ENCODE assay signal across 9 cellular contexts in the genomic region with DNA sequence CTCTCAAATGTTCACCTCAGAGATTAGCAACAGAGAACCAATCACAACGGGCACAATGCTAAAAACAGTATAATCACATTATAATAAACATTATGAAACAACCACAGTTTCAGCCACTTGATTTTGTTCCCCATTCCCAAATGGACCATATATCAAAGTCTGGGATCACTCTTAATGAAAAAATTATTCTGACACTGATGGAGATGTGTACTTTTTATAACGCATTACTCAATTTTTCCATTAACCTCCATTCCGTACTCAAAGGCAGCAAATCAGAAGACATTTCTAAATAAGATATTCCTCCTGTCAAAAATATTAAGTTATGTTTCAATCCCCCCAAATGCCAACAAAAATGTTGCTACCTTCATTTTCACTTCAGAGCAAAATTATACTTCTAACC. TPM values are rescaled to one million over a fixed set of nuclear protein-coding genes. Genes with fewer than 3 reads are reported as not detected.
A peak's percentile ranks its signal among the peaks of the same experiment; 100 is the strongest.
DNase-seq lines count a peak whose midpoint lies in the region; ATAC-seq and TF ChIP-seq lines count a peak whose summit lies in the region.
"Had no signal": no experiment of that assay in that cellular context is flagged by ENCODE, and none has a peak within 500 bp of the region (broad histone marks: within the 10 kb centered on the region; RNA-seq: fewer than 3 reads in every experiment).

No MANE protein-coding gene starts in this region.

- H4K20me1 ChIP-seq in fibroblast of lung (ENCODE audit: control insufficient read depth, extremely low read depth, insufficient read depth, low read length) (peaks cover 31% of the 10 kb centered on the region), smooth muscle cell (ENCODE audit: low read depth) (peaks cover 72% of the 10 kb centered on the region)

- H3K36me3 Mint-ChIP-seq in T-helper 2 cell treated with Interferon-gamma antibody and Interleukin-4, amounts not matched to agents 5 μg/mL and 100 μg/mL, for 36 hours (ENCODE audit: low read depth): peaks cover 39% of the 10 kb centered on the region

- no peak for DNase-seq in T-helper 2 cell treated with Interferon-gamma antibody and Interleukin-4, amounts not matched to agents 5 μg/mL and 100 μg/mL, for 36 hours (ENCODE audit: low spot score)
- DNase-seq in T-helper 2 cell (no peak), fibroblast of lung (ENCODE audit: low read depth in 2 of 2) (no peak), smooth muscle cell (lab: John Stamatoyannopoulos, UW; ENCODE audit: unreplicated experiment) (no peak), cerebellar nuclear complex (lab: John Stamatoyannopoulos, UW) (no peak), NCI-H146 (lab: John Stamatoyannopoulos, UW) (no peak)
- DNase-seq: body of pancreas had no signal

- H3K9me3 Mint-ChIP-seq in T-helper 2 cell treated with Interferon-gamma antibody and Interleukin-4, amounts not matched to agents 5 μg/mL and 100 μg/mL, for 36 hours: no peaks in the 10 kb centered on the region

- TF ChIP-seq POLR2A in gastroesophageal sphincter (IDR thresholded peaks at IDR 0.05): no peak

- H3K4me3 Mint-ChIP-seq in T-helper 2 cell treated with Interferon-gamma antibody and Interleukin-4, amounts not matched to agents 5 μg/mL and 100 μg/mL, for 36 hours: peak overlapping the region; percentile 94

- peaks cover 77% of the 10 kb centered on the region for H3K79me2 ChIP-seq in fibroblast of lung (ENCODE audit: control insufficient read depth, insufficient read depth, low read length)
- H3K79me2 ChIP-seq in smooth muscle cell (ENCODE audit: low read depth): peaks cover 78% of the 10 kb centered on the region

- H3K9me3 ChIP-seq in fibroblast of lung (ENCODE audit: control insufficient read depth, insufficient read depth, low read depth, low read length): no peaks in the 10 kb centered on the region
- no peaks in the 10 kb centered on the region for H3K9me3 ChIP-seq in smooth muscle cell (replicated peaks; ENCODE audit: low read depth)
- H3K9me3 ChIP-seq in gastroesophageal sphincter: no peaks in the 10 kb centered on the region
- H3K9me3 ChIP-seq: body of pancreas had no signal

- H3K4me3 ChIP-seq in WI38 (ENCODE audit: low read depth, low read length): peak overlapping the region; percentile 84
- H3K4me3 ChIP-seq in fibroblast of lung (replicated peaks in 1 of 4; ENCODE audit: control extremely low read depth in 1 of 4, insufficient read depth in 1 of 4, low read depth in 3 of 4, low read length in 4 of 4): peak overlapping the region; percentile 65 to 93 (median 86)
- peak overlapping the region; percentile 80 for H3K4me3 ChIP-seq in smooth muscle cell
- peak overlapping the region in 1 of 2 donors; percentile 81 for H3K4me3 ChIP-seq in gastroesophageal sphincter
- H3K4me3 ChIP-seq: body of pancreas had no signal

- WGBS in smooth muscle cell (ENCODE audit: low lambda C conversion rate): 75% methylated on average over 3 of the region's 3 CpGs
- WGBS in gastroesophageal sphincter (ENCODE audit: low coverage in 1 of 2), 2 donors: 23 to 25% methylated on average over 3 of the region's 3 CpGs

- peaks cover 55% of the 10 kb centered on the region for H3K4me1 Mint-ChIP-seq in T-helper 2 cell treated with Interferon-gamma antibody and Interleukin-4, amounts not matched to agents 5 μg/mL and 100 μg/mL, for 36 hours (ENCODE audit: low read depth)

- no peaks in the 10 kb centered on the region for H3K27me3 ChIP-seq in fibroblast of lung (ENCODE audit: control insufficient read depth, insufficient read depth, low read length)
- H3K27me3 ChIP-seq in smooth muscle cell (ENCODE audit: low read depth): no peaks in the 10 kb centered on the region
- H3K27me3 ChIP-seq in gastroesophageal sphincter: no peaks in the 10 kb centered on the region
- H3K27me3 ChIP-seq: body of pancreas had no signal

- H3K27me3 Mint-ChIP-seq in T-helper 2 cell treated with Interferon-gamma antibody and Interleukin-4, amounts not matched to agents 5 μg/mL and 100 μg/mL, for 36 hours (ENCODE audit: low read depth): no peaks in the 10 kb centered on the region

- H3K27ac ChIP-seq in fibroblast of lung (ENCODE audit: insufficient read depth, low read length): no peak overlapping the region
- peak overlapping the region; percentile 93 for H3K27ac ChIP-seq in smooth muscle cell (ENCODE audit: low read depth)
- H3K27ac ChIP-seq in gastroesophageal sphincter: peak overlapping the region in 2 of 4 donors; percentile 12 to 23

- H3K27ac Mint-ChIP-seq in T-helper 2 cell treated with Interferon-gamma antibody and Interleukin-4, amounts not matched to agents 5 μg/mL and 100 μg/mL, for 36 hours: peak overlapping the region; percentile 99

- H3K4me2 ChIP-seq in fibroblast of lung (ENCODE audit: extremely low read depth, insufficient read depth, low read length): peak overlapping the region; percentile 93
- peak overlapping the region; percentile 95 for H3K4me2 ChIP-seq in smooth muscle cell

- H3K4me1 ChIP-seq in fibroblast of lung (ENCODE audit: control insufficient read depth, extremely low read depth, insufficient read depth, low read length): peaks cover 9% of the 10 kb centered on the region
- peaks cover 38% of the 10 kb centered on the region for H3K4me1 ChIP-seq in smooth muscle cell (ENCODE audit: low read depth)
- H3K4me1 ChIP-seq in gastroesophageal sphincter: peaks cover 3 to 69% (median 22%) of the 10 kb centered on the region in 3 donors

- H3K36me3 ChIP-seq in fibroblast of lung (ENCODE audit: control insufficient read depth, insufficient read depth, low read length) (no peaks in the 10 kb centered on the region), smooth muscle cell (ENCODE audit: low read depth) (no peaks in the 10 kb centered on the region), gastroesophageal sphincter (no peaks in the 10 kb centered on the region)

- no peak overlapping the region for H2AFZ ChIP-seq in fibroblast of lung (ENCODE audit: low read length)
- no peak overlapping the region for H2AFZ ChIP-seq in smooth muscle cell (ENCODE audit: low read depth)

- no peak overlapping the region for H3K9ac ChIP-seq in fibroblast of lung (ENCODE audit: insufficient read depth, low read length)
- peak overlapping the region; percentile 97 for H3K9ac ChIP-seq in smooth muscle cell (ENCODE audit: low read depth)

- no peak for TF ChIP-seq EP300 in gastroesophageal sphincter (IDR thresholded peaks at IDR 0.05)

- TF ChIP-seq CTCF in WI38 (IDR thresholded peaks at IDR 0.05; ENCODE audit: low read depth, low read length) (no peak), fibroblast of lung (conservative IDR thresholded peaks at IDR 0.05 in 1 of 2, IDR thresholded peaks at IDR 0.05 in 1 of 2; ENCODE audit: low read depth in 1 of 2, low read length in 2 of 2) (no peak), smooth muscle cell (IDR thresholded peaks at IDR 0.05; ENCODE audit: borderline replicate concordance, insufficient read depth, poor library complexity, severe bottlenecking) (no peak), gastroesophageal sphincter (IDR thresholded peaks at IDR 0.05) (no peak)

- no peaks in the 10 kb centered on the region for H3F3A ChIP-seq in smooth muscle cell (ENCODE audit: low read depth)

- ATAC-seq in gastroesophageal sphincter: no peak
- ATAC-seq: body of pancreas had no signal

RNA-seq across cellular contexts. Expression of a gene that starts 2.8 kb away (rescaled TPM):
- total RNA-seq in fibroblast of lung: 88.8 and 101 TPM in 2 replicates
- polyA plus RNA-seq in fibroblast of lung: 128 and 146 TPM in 2 replicates
- polyA plus RNA-seq in fibroblast of lung (2012): 162 and 173 TPM in 2 replicates
- polyA minus RNA-seq in fibroblast of lung (ENCODE audit: low replicate concordance): 232 and 304 TPM in 2 replicates
- total RNA-seq in smooth muscle cell: 111 and 140 TPM in 2 replicates
- polyA plus RNA-seq in smooth muscle cell: 156 TPM in 2 replicates
- 100 to 1,000 TPM in 2 of 4 donors, 10 to 100 TPM in 2; 43.8 to 131 (median 95.2) TPM for total RNA-seq in gastroesophageal sphincter

RNA-seq across cellular contexts. Expression of a gene that starts 2.8 kb away (rescaled TPM):
- total RNA-seq in fibroblast of lung: 29.9 and 31.8 TPM in 2 replicates
- 109 and 126 TPM in 2 replicates for polyA plus RNA-seq in fibroblast of lung
- polyA plus RNA-seq in fibroblast of lung (2012): 49.7 and 52.6 TPM in 2 replicates
- polyA minus RNA-seq in fibroblast of lung (ENCODE audit: low replicate concordance): 51.6 and 109 TPM in 2 replicates
- total RNA-seq in smooth muscle cell: 34.0 and 44.2 TPM in 2 replicates
- polyA plus RNA-seq in smooth muscle cell: 11.5 and 14.5 TPM in 2 replicates
- 10 to 100 TPM; 18.9 to 36.3 (median 29.5) TPM for total RNA-seq in gastroesophageal sphincter

RNA-seq across cellular contexts. Expression of a gene that starts 37.2 kb away (rescaled TPM):
- 31.7 and 36.5 TPM in 2 replicates for total RNA-seq in fibroblast of lung
- 34.7 and 37.7 TPM in 2 replicates for polyA plus RNA-seq in fibroblast of lung
- 22.8 and 29.9 TPM in 2 replicates for polyA plus RNA-seq in fibroblast of lung (2012)
- polyA minus RNA-seq in fibroblast of lung (ENCODE audit: low replicate concordance): 23.9 and 33.3 TPM in 2 replicates
- total RNA-seq in smooth muscle cell: 25.3 and 40.1 TPM in 2 replicates
- 35.1 and 40.3 TPM in 2 replicates for polyA plus RNA-seq in smooth muscle cell
- total RNA-seq in gastroesophageal sphincter: 10 to 100 TPM; 16.8 to 40.0 (median 31.4) TPM

RNA-seq across cellular contexts. Expression of a gene that starts 37.3 kb away (rescaled TPM):
- total RNA-seq in fibroblast of lung (118 and 239 TPM in 2 replicates), smooth muscle cell (252 and 523 TPM in 2 replicates), gastroesophageal sphincter (100 to 1,000 TPM; 158 to 312 (median 228) TPM)
- polyA plus RNA-seq in fibroblast of lung (205 and 222 TPM in 2 replicates), smooth muscle cell (694 and 771 TPM in 2 replicates)
- 314 and 442 TPM in 2 replicates for polyA plus RNA-seq in fibroblast of lung (2012)
- 21.9 and 25.9 TPM in 2 replicates for polyA minus RNA-seq in fibroblast of lung (ENCODE audit: low replicate concordance)

RNA-seq across cellular contexts. Expression of a gene that starts 46.3 kb away (rescaled TPM):
- 6.6 and 8.5 TPM in 2 replicates for total RNA-seq in fibroblast of lung
- 2.6 and 4.3 TPM in 2 replicates for polyA plus RNA-seq in fibroblast of lung
- polyA plus RNA-seq in fibroblast of lung (2012): 2.7 and 7.9 TPM in 2 replicates
- 5.3 TPM in 1 of 2 replicates, not detected in the other for polyA minus RNA-seq in fibroblast of lung (ENCODE audit: low replicate concordance)
- 9.3 and 10.4 TPM in 2 replicates for total RNA-seq in smooth muscle cell
- polyA plus RNA-seq in smooth muscle cell: 27.6 and 35.4 TPM in 2 replicates
- total RNA-seq in gastroesophageal sphincter: 1 to 10 TPM in 3 of 4 donors, under 1 TPM in 1; 0.85 to 3.5 (median 2.9) TPM
